ENCODE assay signal across 24 cellular contexts in the genomic region with DNA sequence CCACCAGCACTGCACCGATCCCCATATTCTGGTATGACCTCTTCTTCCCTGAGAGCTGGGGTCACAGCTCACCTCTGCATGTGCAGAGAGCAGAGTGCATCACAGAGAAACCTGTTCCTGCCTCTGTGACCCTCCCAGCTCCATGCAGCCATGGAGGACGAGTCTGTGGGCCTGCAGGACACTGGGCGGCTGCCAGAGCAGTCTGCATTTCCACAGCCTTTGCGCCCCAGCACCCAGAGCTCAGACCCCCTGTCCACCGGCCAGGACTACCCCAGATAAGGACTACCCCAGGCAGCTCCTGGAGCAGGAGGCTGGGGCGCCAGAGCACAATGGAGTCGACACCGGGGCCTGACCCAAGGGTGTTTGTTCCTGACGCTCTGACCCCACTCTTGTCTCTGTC.
"Had no signal": no experiment of that assay in that cellular context is flagged by ENCODE, and none has a peak within 500 bp of the region (broad histone marks: within the 10 kb centered on the region; RNA-seq: fewer than 3 reads in every experiment).

No MANE protein-coding gene starts in this region.

- H3K36me3 Mint-ChIP-seq: IgD-negative memory B cell had no signal

- ATAC-seq: K562 had no signal

- DNase-seq: Kasumi-1, MM.1S, NCI-H1092 treated with DMSO at 0.1 percent for 48 hours, NCI-H1417, NCI-H146, NCI-H1694 treated with DMSO at 0.1 percent for 48 hours, NCI-H1930, NCI-H2081, NCI-H2171, NCI-H226, NCI-H446, NCI-H510A, NCI-H524 treated with DMSO at 0.1 percent for 48 hours, NCI-H69, NCI-H774, Right ventricle myocardium superior, RPMI8226, SIG-M5 had no signal

- H3K27me3 Mint-ChIP-seq: IgD-negative memory B cell had no signal

- H3K36me3 ChIP-seq: SJSA1 had no signal

- H3K27ac ChIP-seq: HL-60, KMS-11, SJSA1, SK-N-MC had no signal

- H3K27me3 ChIP-seq: SJSA1 had no signal

- H3K9ac ChIP-seq: KMS-11 had no signal

- H3K4me3 ChIP-seq: K562, SJSA1, SK-N-MC had no signal

- H3K4me2 ChIP-seq: KMS-11 had no signal

- H3K4me3 Mint-ChIP-seq: IgD-negative memory B cell had no signal

- H3K27ac Mint-ChIP-seq: IgD-negative memory B cell had no signal

- H3K4me1 ChIP-seq: SJSA1 had no signal

- H3K4me1 Mint-ChIP-seq: IgD-negative memory B cell had no signal
